In the genomic region with DNA sequence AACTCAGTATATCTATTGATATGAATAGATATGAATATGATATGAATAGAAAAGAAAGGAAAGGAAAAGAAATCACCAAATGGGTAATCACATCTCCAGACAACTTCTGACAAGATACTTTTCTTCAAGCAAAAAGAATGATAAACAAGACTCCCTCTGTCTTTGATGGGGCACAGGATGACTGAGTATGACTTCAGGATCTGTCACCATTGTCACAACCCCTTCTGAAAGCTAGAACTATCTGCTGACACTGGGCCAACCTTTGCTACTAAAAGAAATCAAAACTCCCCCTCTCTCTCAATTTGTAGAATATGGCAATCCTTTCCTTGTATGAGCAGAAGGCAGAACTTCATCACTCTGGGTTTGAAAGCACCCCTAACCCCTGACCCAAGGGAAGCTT, we compare ENCODE assay signal across 37 cellular contexts.
"Had no signal": no experiment of that assay in that cellular context is flagged by ENCODE, and none has a peak within 500 bp of the region (broad histone marks: within the 10 kb centered on the region; RNA-seq: fewer than 3 reads in every experiment).

No MANE protein-coding gene starts in this region.

- H3K36me3 Mint-ChIP-seq: activated CD4-positive, alpha-beta memory T cell treated with anti-CD3 and anti-CD28 coated beads for 36 hours; activated naive CD4-positive, alpha-beta T cell treated with anti-CD3 and anti-CD28 coated beads, Interleukin-2, amount 10 ng/mL, durations not matched to agents 7 days and 5 days; activated naive CD4-positive, alpha-beta T cell treated with anti-CD3 and anti-CD28 coated beads, Interleukin-2, amount 50 U/mL, for 24 hours; activated naive CD8-positive, alpha-beta T cell; brain had no signal

- H3K4me3 ChIP-seq: ascending aorta, cardiac muscle cell had no signal

- H3K27me3 ChIP-seq: ascending aorta, cardiac muscle cell had no signal

- H3K4me3 Mint-ChIP-seq: activated B cell treated with CpG ODN at 0.5 μM for 24 hours; activated CD4-positive, alpha-beta memory T cell treated with anti-CD3 and anti-CD28 coated beads for 36 hours; activated CD4-positive, alpha-beta T cell treated with anti-CD3 and anti-CD28 coated beads, Interleukin-2, amount 10 ng/mL, durations not matched to agents 24 days and 14 days; activated CD8-positive, alpha-beta T cell treated with anti-CD3 and anti-CD28 coated beads for 36 hours; activated naive CD4-positive, alpha-beta T cell treated with anti-CD3 and anti-CD28 coated beads, Interleukin-2, amount 10 ng/mL, durations not matched to agents 7 days and 5 days; activated naive CD4-positive, alpha-beta T cell treated with anti-CD3 and anti-CD28 coated beads, Interleukin-2, amount 50 U/mL, for 24 hours; activated naive CD8-positive, alpha-beta T cell; activated naive CD8-positive, alpha-beta T cell treated with anti-CD3 and anti-CD28 coated beads, Interleukin-2, amount 10 ng/mL, durations not matched to agents 7 days and 5 days; activated naive CD8-positive, alpha-beta T cell treated with anti-CD3 and anti-CD28 coated beads, Interleukin-2, amount 50 U/mL, for 24 hours; activated T-cell treated with anti-CD3 and anti-CD28 coated beads, Interleukin-2, amount 50 U/mL, for 4 hours; activated T-cell treated with anti-CD3 and anti-CD28 coated beads, Interleukin-2, amount 50 U/mL, for 72 hours; activated T-helper 1 cell treated with anti-CD3 and anti-CD28 coated beads, Interleukin-12 subunit alpha, Interleukin-12 subunit beta, Interleukin-2, Interleukin-4 antibody, amounts not matched to agents 30 ng/mL and 10 ng/mL and 1 ng/mL, durations not matched to agents 14 hours and 24 hours and 36 hours; brain; central memory CD8-positive, alpha-beta T cell; T-helper 1 cell treated with Interleukin-12 subunit alpha and Interleukin-12 subunit beta and Interleukin-4 antibody, amounts not matched to agents 30 μg/mL and 1 μg/mL, for 36 hours; T-helper 2 cell treated with Interferon-gamma antibody and Interleukin-4, amounts not matched to agents 5 μg/mL and 100 μg/mL, for 36 hours had no signal

- H3K36me3 ChIP-seq: ascending aorta, cardiac muscle cell had no signal

- H3K4me1 ChIP-seq: ascending aorta had no signal

- H3K4me1 Mint-ChIP-seq: activated CD4-positive, alpha-beta T cell treated with anti-CD3 and anti-CD28 coated beads, Interleukin-2, amount 10 ng/mL, durations not matched to agents 24 days and 14 days; activated naive CD4-positive, alpha-beta T cell treated with anti-CD3 and anti-CD28 coated beads, Interleukin-2, amount 10 ng/mL, durations not matched to agents 7 days and 5 days; activated naive CD4-positive, alpha-beta T cell treated with anti-CD3 and anti-CD28 coated beads, Interleukin-2, amount 50 U/mL, for 24 hours; activated naive CD8-positive, alpha-beta T cell treated with anti-CD3 and anti-CD28 coated beads, Interleukin-2, amount 50 U/mL, for 24 hours; brain; central memory CD8-positive, alpha-beta T cell had no signal

- ATAC-seq: activated CD8-positive, alpha-beta T cell treated with anti-CD3 and anti-CD28 coated beads for 36 hours; activated naive CD8-positive, alpha-beta T cell treated with anti-CD3 and anti-CD28 coated beads, Interleukin-2, amount 50 U/mL, for 24 hours had no signal

- H3K9me3 Mint-ChIP-seq: activated B cell treated with CpG ODN at 0.5 μM for 24 hours; activated CD4-positive, alpha-beta memory T cell treated with anti-CD3 and anti-CD28 coated beads for 36 hours; activated CD4-positive, alpha-beta T cell treated with anti-CD3 and anti-CD28 coated beads, Interleukin-2, amount 10 ng/mL, durations not matched to agents 24 days and 14 days; activated CD8-positive, alpha-beta T cell treated with anti-CD3 and anti-CD28 coated beads for 36 hours; activated naive CD4-positive, alpha-beta T cell treated with anti-CD3 and anti-CD28 coated beads, Interleukin-2, amount 10 ng/mL, durations not matched to agents 7 days and 5 days; activated naive CD4-positive, alpha-beta T cell treated with anti-CD3 and anti-CD28 coated beads, Interleukin-2, amount 50 U/mL, for 24 hours; activated naive CD8-positive, alpha-beta T cell treated with anti-CD3 and anti-CD28 coated beads, Interleukin-2, amount 10 ng/mL, durations not matched to agents 7 days and 5 days; activated naive CD8-positive, alpha-beta T cell treated with anti-CD3 and anti-CD28 coated beads, Interleukin-2, amount 50 U/mL, for 24 hours; activated T-cell treated with anti-CD3 and anti-CD28 coated beads, Interleukin-2, amount 50 U/mL, for 4 hours; activated T-cell treated with anti-CD3 and anti-CD28 coated beads, Interleukin-2, amount 50 U/mL, for 72 hours; activated T-helper 1 cell treated with anti-CD3 and anti-CD28 coated beads, Interleukin-12 subunit alpha, Interleukin-12 subunit beta, Interleukin-2, Interleukin-4 antibody, amounts not matched to agents 30 ng/mL and 10 ng/mL and 1 ng/mL, durations not matched to agents 14 hours and 24 hours and 36 hours; activated T-helper 2 cell treated with anti-CD3 and anti-CD28 coated beads, Interferon-gamma antibody, Interleukin-2, Interleukin-4, amounts not matched to agents 10 μg/mL and 5 μg/mL and 100 μg/mL, durations not matched to agents 14 hours and 24 hours and 36 hours; central memory CD8-positive, alpha-beta T cell; T-helper 1 cell treated with Interleukin-12 subunit alpha and Interleukin-12 subunit beta and Interleukin-4 antibody, amounts not matched to agents 30 μg/mL and 1 μg/mL, for 36 hours; T-helper 2 cell treated with Interferon-gamma antibody and Interleukin-4, amounts not matched to agents 5 μg/mL and 100 μg/mL, for 36 hours had no signal

- H3K27ac ChIP-seq: ascending aorta, cardiac muscle cell, VCaP had no signal

- DNase-seq: activated B cell treated with CpG ODN at 0.5 μM for 24 hours; activated CD4-positive, alpha-beta memory T cell treated with anti-CD3 and anti-CD28 coated beads for 36 hours; activated CD4-positive, alpha-beta T cell treated with anti-CD3 and anti-CD28 coated beads for 4 hours; activated CD4-positive, alpha-beta T cell treated with anti-CD3 and anti-CD28 coated beads, Interleukin-2, amount 10 ng/mL, durations not matched to agents 24 days and 14 days; activated CD4-positive, alpha-beta T cell treated with anti-CD3 and anti-CD28 coated beads, Interleukin-2, amount 50 U/mL, for 1 hour; activated CD4-positive, alpha-beta T cell treated with anti-CD3 and anti-CD28 coated beads, Interleukin-2, amount 50 U/mL, for 4 hours; activated CD4-positive, CD25-positive, alpha-beta regulatory T cell treated with anti-CD3 and anti-CD28 coated beads, Interleukin-2, amount 50 U/mL, for 72 hours; activated CD8-positive, alpha-beta memory T cell treated with anti-CD3 and anti-CD28 coated beads, Interleukin-2, amount 50 U/mL, for 4 hours; activated CD8-positive, alpha-beta T cell treated with anti-CD3 and anti-CD28 coated beads for 36 hours; activated effector memory CD4-positive, alpha-beta T cell treated with Interleukin-2 at 50 U/mL for 16 hours; activated gamma-delta T cell; activated naive CD4-positive, alpha-beta T cell treated with anti-CD3 and anti-CD28 coated beads, Interleukin-2, amount 10 ng/mL, durations not matched to agents 7 days and 5 days; activated naive CD4-positive, alpha-beta T cell treated with Interleukin-2 at 50 U/mL for 16 hours; activated naive CD8-positive, alpha-beta T cell treated with anti-CD3 and anti-CD28 coated beads, Interleukin-2, amount 10 ng/mL, durations not matched to agents 7 days and 5 days; activated naive CD8-positive, alpha-beta T cell treated with anti-CD3 and anti-CD28 coated beads, Interleukin-2, amount 50 U/mL, for 24 hours; activated T-cell treated with anti-CD3 and anti-CD28 coated beads for 4 hours; activated T-cell treated with anti-CD3 and anti-CD28 coated beads, Interleukin-2, amount 50 U/mL, for 1 hour; activated T-cell treated with anti-CD3 and anti-CD28 coated beads, Interleukin-2, amount 50 U/mL, for 4 hours; activated T-cell treated with anti-CD3 and anti-CD28 coated beads, Interleukin-2, amount 50 U/mL, for 72 hours; amygdala; anterior cingulate cortex; caudate nucleus; cerebellar nuclear complex; T-helper 1 cell; T-helper 2 cell; T-helper 9 cell had no signal

- H3K9me3 ChIP-seq: ascending aorta had no signal

- H3K27ac Mint-ChIP-seq: activated B cell treated with CpG ODN at 0.5 μM for 24 hours; activated CD4-positive, alpha-beta memory T cell treated with anti-CD3 and anti-CD28 coated beads for 36 hours; activated CD4-positive, alpha-beta T cell treated with anti-CD3 and anti-CD28 coated beads, Interleukin-2, amount 10 ng/mL, durations not matched to agents 24 days and 14 days; activated CD8-positive, alpha-beta T cell treated with anti-CD3 and anti-CD28 coated beads for 36 hours; activated naive CD4-positive, alpha-beta T cell treated with anti-CD3 and anti-CD28 coated beads, Interleukin-2, amount 10 ng/mL, durations not matched to agents 7 days and 5 days; activated naive CD4-positive, alpha-beta T cell treated with anti-CD3 and anti-CD28 coated beads, Interleukin-2, amount 50 U/mL, for 24 hours; activated naive CD8-positive, alpha-beta T cell; activated naive CD8-positive, alpha-beta T cell treated with anti-CD3 and anti-CD28 coated beads, Interleukin-2, amount 10 ng/mL, durations not matched to agents 7 days and 5 days; activated naive CD8-positive, alpha-beta T cell treated with anti-CD3 and anti-CD28 coated beads, Interleukin-2, amount 50 U/mL, for 24 hours; activated T-cell treated with anti-CD3 and anti-CD28 coated beads, Interleukin-2, amount 50 U/mL, for 72 hours; activated T-helper 1 cell treated with anti-CD3 and anti-CD28 coated beads, Interleukin-12 subunit alpha, Interleukin-12 subunit beta, Interleukin-2, Interleukin-4 antibody, amounts not matched to agents 30 ng/mL and 10 ng/mL and 1 ng/mL, durations not matched to agents 14 hours and 24 hours and 36 hours; activated T-helper 2 cell treated with anti-CD3 and anti-CD28 coated beads, Interferon-gamma antibody, Interleukin-2, Interleukin-4, amounts not matched to agents 10 μg/mL and 5 μg/mL and 100 μg/mL, durations not matched to agents 14 hours and 24 hours and 36 hours; T-helper 1 cell treated with Interleukin-12 subunit alpha and Interleukin-12 subunit beta and Interleukin-4 antibody, amounts not matched to agents 30 μg/mL and 1 μg/mL, for 36 hours; T-helper 2 cell treated with Interferon-gamma antibody and Interleukin-4, amounts not matched to agents 5 μg/mL and 100 μg/mL, for 36 hours had no signal

- H3K27me3 Mint-ChIP-seq: activated B cell treated with CpG ODN at 0.5 μM for 24 hours; activated CD4-positive, alpha-beta memory T cell treated with anti-CD3 and anti-CD28 coated beads for 36 hours; activated CD4-positive, alpha-beta T cell treated with anti-CD3 and anti-CD28 coated beads, Interleukin-2, amount 10 ng/mL, durations not matched to agents 24 days and 14 days; activated CD8-positive, alpha-beta T cell treated with anti-CD3 and anti-CD28 coated beads for 36 hours; activated naive CD4-positive, alpha-beta T cell treated with anti-CD3 and anti-CD28 coated beads, Interleukin-2, amount 50 U/mL, for 24 hours; activated naive CD8-positive, alpha-beta T cell; activated naive CD8-positive, alpha-beta T cell treated with anti-CD3 and anti-CD28 coated beads, Interleukin-2, amount 10 ng/mL, durations not matched to agents 7 days and 5 days; activated naive CD8-positive, alpha-beta T cell treated with anti-CD3 and anti-CD28 coated beads, Interleukin-2, amount 50 U/mL, for 24 hours; brain; central memory CD8-positive, alpha-beta T cell had no signal
